21 cellular contexts compared by ENCODE assay signal in the genomic region with DNA sequence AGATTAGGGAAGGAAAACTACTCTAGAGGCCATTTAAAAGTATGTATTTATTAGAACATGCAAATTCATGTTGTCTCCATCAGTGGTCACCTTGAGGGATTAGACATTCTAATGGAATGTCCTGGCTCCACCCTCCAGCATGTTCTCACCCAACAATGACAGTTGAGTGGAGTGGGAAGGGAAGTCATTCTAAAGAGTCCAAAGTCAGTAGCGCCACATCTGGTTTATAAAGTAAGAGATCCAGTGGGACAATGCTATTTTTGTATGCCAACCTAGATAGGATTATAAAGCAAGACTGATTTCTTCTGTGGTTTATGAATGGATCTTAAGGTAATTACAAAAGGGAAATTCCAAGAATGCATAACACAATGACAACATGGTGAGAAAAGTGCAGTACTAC. TPM values are rescaled to one million over a fixed set of nuclear protein-coding genes. Genes with fewer than 3 reads are reported as not detected.
DNase-seq lines count a peak whose midpoint lies in the region; ATAC-seq, FAIRE-seq and TF ChIP-seq lines count a peak whose summit lies in the region.
"Had no signal": no experiment of that assay in that cellular context is flagged by ENCODE, and none has a peak within 500 bp of the region (broad histone marks: within the 10 kb centered on the region; RNA-seq: fewer than 3 reads in every experiment).

No MANE protein-coding gene starts in this region.

- in situ Hi-C loops in HepG2 (cut with HindIII; ENCODE audit: extremely low pct_ligation_motif_present, low pct_unique_long_range_greater_than_20kb): no loop called here

- no peak for TF ChIP-seq EP300 in HepG2 (IDR thresholded peaks at IDR 0.05; ENCODE audit: low read depth in 2 of 2, low read length in 2 of 2)
- no peak for TF ChIP-seq EP300 in HepG2 (CRISPR knock-in tag; IDR thresholded peaks at IDR 0.05; ENCODE audit: borderline replicate concordance)

- H4K20me1 ChIP-seq in HepG2 (ENCODE audit: insufficient read depth, low read length): no peaks in the 10 kb centered on the region

- H3K9ac ChIP-seq in HepG2 (ENCODE audit: insufficient read depth, low read depth, low read length): no peak overlapping the region
- H3K9ac ChIP-seq: KMS-11 had no signal

- no peak overlapping the region for H3K4me3 ChIP-seq in HepG2 (replicated peaks in 1 of 3; ENCODE audit: insufficient read depth in 1 of 3, low read depth in 2 of 3, low read length in 3 of 3)
- no peak overlapping the region for H3K4me3 ChIP-seq in right lobe of liver
- no peak overlapping the region for H3K4me3 ChIP-seq in fibroblast of the aortic adventitia (ENCODE audit: low read depth, low read length)
- H3K4me3 ChIP-seq: dorsolateral prefrontal cortex, pancreas, spleen, stomach had no signal

- H3K9me3 Mint-ChIP-seq in osteocyte (ENCODE audit: unreplicated experiment): no peaks in the 10 kb centered on the region
- H3K9me3 Mint-ChIP-seq: activated T-cell treated with anti-CD3 and anti-CD28 coated beads, Interleukin-2, amount 50 U/mL, for 4 hours had no signal

- peaks cover 27% of the 10 kb centered on the region for H3K36me3 Mint-ChIP-seq in osteocyte (ENCODE audit: unreplicated experiment)

- H3K27me3 ChIP-seq in HepG2 (ENCODE audit: control insufficient read depth in 1 of 2, insufficient read depth in 2 of 2, low read length in 2 of 2) (no peaks in the 10 kb centered on the region; a peak in 1 of 5 replicates), right lobe of liver (no peaks in the 10 kb centered on the region)
- H3K27me3 ChIP-seq: dorsolateral prefrontal cortex, pancreas, spleen, stomach had no signal

- FAIRE-seq in HepG2 (lab: Jason Lieb, UNC) (no peak), urothelium cell line (lab: Jason Lieb, UNC) (no peak)
- FAIRE-seq: islet of Langerhans, pancreas had no signal

- H3K27ac ChIP-seq in HepG2 (ENCODE audit: extremely low read length, insufficient read depth, low read length) (no peak overlapping the region), right lobe of liver (no peak overlapping the region)
- H3K27ac ChIP-seq: KMS-11, pancreas, spleen, stomach had no signal

- H2AFZ ChIP-seq in HepG2 (ENCODE audit: low read length): no peak overlapping the region

- POLR2A ChIA-PET in HepG2 (lab: Yijun Ruan, JAX): no interaction called here

- DNase-seq in HepG2 (ENCODE audit: low spot score) (peak; percentile 32), right lobe of liver (no peak), fibroblast of the aortic adventitia (ENCODE audit: low read depth) (peak; percentile 34), urothelium cell line (ENCODE audit: low spot score) (peak; percentile 58), osteocyte (ENCODE audit: extremely low spot score, unreplicated experiment) (no peak)
- DNase-seq in activated CD4-positive, alpha-beta T cell treated with anti-CD3 and anti-CD28 coated beads, Interleukin-2, amount 50 U/mL, for 48 hours: no peak
- DNase-seq: ACHN; activated CD4-positive, alpha-beta T cell treated with anti-CD3 and anti-CD28 coated beads for 4 hours; activated T-cell treated with anti-CD3 and anti-CD28 coated beads, Interleukin-2, amount 50 U/mL, for 4 hours; amniotic stem cell; DMS153; dorsolateral prefrontal cortex; NCI-H1694; NCI-H526 treated with DMSO at 0.1 percent for 48 hours; pancreas; spleen; stomach had no signal

- H3K4me1 Mint-ChIP-seq in osteocyte (ENCODE audit: unreplicated experiment): peaks cover 22% of the 10 kb centered on the region

- BruUV-seq in HepG2 (replicated peaks; lab: Mats Ljungman, UMichigan): no TSS peak

- 100% methylated on average over 1 of the region's 1 CpG for WGBS in HepG2 (ENCODE audit: low lambda C conversion rate)
- WGBS in right lobe of liver (ENCODE audit: insufficient coverage, low coverage, low lambda C conversion rate, missing lambda C conversion rate): 78% methylated on average over 1 of the region's 1 CpG

- no peak overlapping the region for H3K4me2 ChIP-seq in HepG2 (ENCODE audit: low read depth, low read length)
- H3K4me2 ChIP-seq: KMS-11 had no signal

- H3K9me3 ChIP-seq in HepG2 (ENCODE audit: low read length) (no peaks in the 10 kb centered on the region), right lobe of liver (no peaks in the 10 kb centered on the region)
- H3K9me3 ChIP-seq: pancreas, spleen, stomach had no signal

- intact Hi-C loops in HepG2 (cut with micrococcal nuclease; ENCODE audit: unreplicated experiment) (no loop called here), right lobe of liver (cut with DNase I) (no loop called here)

- H3K79me2 ChIP-seq in HepG2 (ENCODE audit: insufficient read depth, low read length): no peaks in the 10 kb centered on the region

- TF ChIP-seq POLR2A in HepG2 (IDR thresholded peaks at IDR 0.05; ENCODE audit: insufficient read depth in 1 of 2, low read depth in 2 of 2, low read length in 2 of 2) (no peak), right lobe of liver (IDR thresholded peaks at IDR 0.05) (no peak)

- no peak for TF ChIP-seq CTCF in HepG2 (CRISPR knock-in tag; IDR thresholded peaks at IDR 0.05)
- TF ChIP-seq CTCF in right lobe of liver (IDR thresholded peaks at IDR 0.05): no peak
- TF ChIP-seq CTCF in fibroblast of the aortic adventitia (IDR thresholded peaks at IDR 0.05; ENCODE audit: insufficient read depth, low read length): no peak
- TF ChIP-seq CTCF in osteocyte (IDR thresholded peaks at IDR 0.05): no peak

- CTCF ChIA-PET in HepG2 (lab: Yijun Ruan, JAX; ENCODE audit: low intra/inter-chr PET ratio, low total read pairs): no interaction called here

- peaks cover 3 to 16% of the 10 kb centered on the region in 2 experiments; a peak in 3 of 5 replicates for H3K36me3 ChIP-seq in HepG2 (replicated peaks in 1 of 2; ENCODE audit: control insufficient read depth in 1 of 2, insufficient read depth in 2 of 2, low read length in 2 of 2)
- H3K36me3 ChIP-seq in right lobe of liver: peaks cover 0 to 10% (median 6%) of the 10 kb centered on the region in 4 donors

- H3K27me3 Mint-ChIP-seq in osteocyte (ENCODE audit: unreplicated experiment): no peaks in the 10 kb centered on the region

- H3K27ac Mint-ChIP-seq in osteocyte (ENCODE audit: unreplicated experiment): no peak overlapping the region

- no peak overlapping the region for H3K4me3 Mint-ChIP-seq in osteocyte (ENCODE audit: unreplicated experiment)
- H3K4me3 Mint-ChIP-seq: activated T-cell treated with anti-CD3 and anti-CD28 coated beads, Interleukin-2, amount 50 U/mL, for 4 hours had no signal

- no peak; the same call in 2 of the 3 replicates for ATAC-seq in HepG2
- ATAC-seq in right lobe of liver: no peak
- ATAC-seq in SK-N-SH treated with all-trans-retinoic acid at 6 μM for 48 hours: peak; percentile 57
- ATAC-seq in HG03354 (IDR thresholded peaks at IDR 0.05; ENCODE audit: poor library complexity, severe bottlenecking, unreplicated experiment): no peak
- ATAC-seq: activated T-cell treated with anti-CD3 and anti-CD28 coated beads, Interleukin-2, amount 50 U/mL, for 4 hours had no signal

- no peak for TF ChIP-seq RAD21 in HepG2 (CRISPR knock-in tag; IDR thresholded peaks at IDR 0.05)

- H3K4me1 ChIP-seq in HepG2 (ENCODE audit: insufficient read depth, low read length) (no peaks in the 10 kb centered on the region), right lobe of liver (no peaks in the 10 kb centered on the region)
- H3K4me1 ChIP-seq: pancreas, stomach had no signal

RNA-seq across cellular contexts. Expression of a gene that starts 33.3 kb away (rescaled TPM):
- 6.8 and 8.3 TPM in 2 replicates for total RNA-seq in HepG2 (2016; rRNA removed; fragmentation: Illumina TruSeq; extraction: Trizol)
- total RNA-seq in HepG2 (2016; cell fraction: cytosol; rRNA removed; fragmentation: Illumina TruSeq; extraction: Trizol; ENCODE audit: low read depth): 6.6 and 9.0 TPM in 2 replicates
- 7.0 and 8.5 TPM in 2 replicates for total RNA-seq in HepG2 (2016; cell fraction: insoluble cytoplasmic fraction; rRNA removed; fragmentation: Illumina TruSeq; extraction: Trizol)
- 3.9 and 5.4 TPM in 2 replicates for total RNA-seq in HepG2 (2016; cell fraction: membrane; rRNA removed; fragmentation: Illumina TruSeq; extraction: Trizol)
- total RNA-seq in HepG2 (2016; cell fraction: nucleus; rRNA removed; fragmentation: Illumina TruSeq; extraction: Trizol): 9.5 and 9.6 TPM in 2 replicates
- 4.8 and 5.9 TPM in 2 replicates for polyA plus RNA-seq in HepG2 (2011; rRNA removed)
- polyA plus RNA-seq in HepG2 (2011; cell fraction: cytosol; rRNA removed): 3.8 and 3.9 TPM in 2 replicates
- 5.0 and 5.5 TPM in 2 replicates for polyA plus RNA-seq in HepG2 (2011; cell fraction: nucleus; rRNA removed)
- polyA plus RNA-seq in HepG2 (2012): 5.3 and 9.8 TPM in 2 replicates
- 0.87 and 0.99 TPM in 2 replicates for polyA plus RNA-seq in HepG2 (2016; cell fraction: cytosol; fragmentation: Illumina TruSeq; extraction: Trizol; ENCODE audit: low read depth)
- 6.5 and 6.9 TPM in 2 replicates for polyA plus RNA-seq in HepG2 (2016; cell fraction: insoluble cytoplasmic fraction; fragmentation: Illumina TruSeq; extraction: Trizol; ENCODE audit: low read depth)
- 1.4 and 2.0 TPM in 2 replicates for polyA plus RNA-seq in HepG2 (2016; cell fraction: membrane; fragmentation: Illumina TruSeq; extraction: Trizol; ENCODE audit: low read depth)
- 10.2 and 12.9 TPM in 2 replicates for polyA plus RNA-seq in HepG2 (2016; cell fraction: nucleus; fragmentation: Illumina TruSeq; extraction: Trizol; ENCODE audit: insufficient read depth, low read depth)
- 6.8 and 24.1 TPM in 2 replicates for polyA minus RNA-seq in HepG2 (2011; rRNA and poly(A)+ RNA removed; ENCODE audit: low replicate concordance)
- 7.3 and 7.8 TPM in 2 replicates for polyA minus RNA-seq in HepG2 (2011; cell fraction: cytosol; rRNA and poly(A)+ RNA removed)
- polyA minus RNA-seq in HepG2 (2011; cell fraction: nucleus; rRNA and poly(A)+ RNA removed): 12.4 and 12.7 TPM in 2 replicates
- total RNA-seq in right lobe of liver: 1 to 10 TPM; 1.7 to 5.0 (median 4.8) TPM
- 7.9 and 13.2 TPM in 2 replicates for total RNA-seq in fibroblast of the aortic adventitia (ENCODE audit: low replicate concordance)
- total RNA-seq in osteocyte: 14.8 and 17.2 TPM in 2 replicates

RNA-seq across cellular contexts. Expression of a gene that starts 44.1 kb away (rescaled TPM):
- 52.0 and 57.8 TPM in 2 replicates for total RNA-seq in HepG2 (2016; rRNA removed; fragmentation: Illumina TruSeq; extraction: Trizol)
- 17.0 and 20.8 TPM in 2 replicates for total RNA-seq in HepG2 (2016; cell fraction: cytosol; rRNA removed; fragmentation: Illumina TruSeq; extraction: Trizol; ENCODE audit: low read depth)
- total RNA-seq in HepG2 (2016; cell fraction: insoluble cytoplasmic fraction; rRNA removed; fragmentation: Illumina TruSeq; extraction: Trizol): 51.9 and 56.4 TPM in 2 replicates
- total RNA-seq in HepG2 (2016; cell fraction: membrane; rRNA removed; fragmentation: Illumina TruSeq; extraction: Trizol): 49.9 and 57.9 TPM in 2 replicates
- 46.7 and 47.9 TPM in 2 replicates for total RNA-seq in HepG2 (2016; cell fraction: nucleus; rRNA removed; fragmentation: Illumina TruSeq; extraction: Trizol)
- polyA plus RNA-seq in HepG2 (2011; rRNA removed): 32.9 and 41.4 TPM in 2 replicates
- polyA plus RNA-seq in HepG2 (2011; cell fraction: cytosol; rRNA removed): 33.9 and 35.7 TPM in 2 replicates
- 38.0 and 47.8 TPM in 2 replicates for polyA plus RNA-seq in HepG2 (2011; cell fraction: nucleus; rRNA removed)
- polyA plus RNA-seq in HepG2 (2012): 19.7 and 28.3 TPM in 2 replicates
- polyA plus RNA-seq in HepG2 (2016; cell fraction: cytosol; fragmentation: Illumina TruSeq; extraction: Trizol; ENCODE audit: low read depth): 17.3 and 20.3 TPM in 2 replicates
- polyA plus RNA-seq in HepG2 (2016; cell fraction: insoluble cytoplasmic fraction; fragmentation: Illumina TruSeq; extraction: Trizol; ENCODE audit: low read depth): 50.5 and 52.9 TPM in 2 replicates
- 34.9 and 41.5 TPM in 2 replicates for polyA plus RNA-seq in HepG2 (2016; cell fraction: membrane; fragmentation: Illumina TruSeq; extraction: Trizol; ENCODE audit: low read depth)
- polyA plus RNA-seq in HepG2 (2016; cell fraction: nucleus; fragmentation: Illumina TruSeq; extraction: Trizol; ENCODE audit: insufficient read depth, low read depth): 61.6 and 62.0 TPM in 2 replicates
- 35.4 and 83.9 TPM in 2 replicates for polyA minus RNA-seq in HepG2 (2011; rRNA and poly(A)+ RNA removed; ENCODE audit: low replicate concordance)
- 26.2 and 26.6 TPM in 2 replicates for polyA minus RNA-seq in HepG2 (2011; cell fraction: cytosol; rRNA and poly(A)+ RNA removed)
- polyA minus RNA-seq in HepG2 (2011; cell fraction: nucleus; rRNA and poly(A)+ RNA removed): 66.4 and 78.2 TPM in 2 replicates
- total RNA-seq in right lobe of liver: 10 to 100 TPM; 15.3 to 19.8 (median 17.4) TPM
- total RNA-seq in fibroblast of the aortic adventitia (ENCODE audit: low replicate concordance): 31.7 and 38.3 TPM in 2 replicates
- total RNA-seq in osteocyte: 33.6 and 33.9 TPM in 2 replicates

Comparison
In these comparisons a context has a peak if more than half of its experiments do, and no peak if none do; other contexts are left out.
1. DNase-seq: peak in HepG2 (single experiment), fibroblast of the aortic adventitia (single experiment) and urothelium cell line (single experiment); none in right lobe of liver (0 of 3), osteocyte (single experiment) and activated CD4-positive, alpha-beta T cell treated with anti-CD3 and anti-CD28 coated beads, Interleukin-2, amount 50 U/mL, for 48 hours (0 of 2).